Comparison of ENCODE assay signal across 1 cellular context in the genomic region with DNA sequence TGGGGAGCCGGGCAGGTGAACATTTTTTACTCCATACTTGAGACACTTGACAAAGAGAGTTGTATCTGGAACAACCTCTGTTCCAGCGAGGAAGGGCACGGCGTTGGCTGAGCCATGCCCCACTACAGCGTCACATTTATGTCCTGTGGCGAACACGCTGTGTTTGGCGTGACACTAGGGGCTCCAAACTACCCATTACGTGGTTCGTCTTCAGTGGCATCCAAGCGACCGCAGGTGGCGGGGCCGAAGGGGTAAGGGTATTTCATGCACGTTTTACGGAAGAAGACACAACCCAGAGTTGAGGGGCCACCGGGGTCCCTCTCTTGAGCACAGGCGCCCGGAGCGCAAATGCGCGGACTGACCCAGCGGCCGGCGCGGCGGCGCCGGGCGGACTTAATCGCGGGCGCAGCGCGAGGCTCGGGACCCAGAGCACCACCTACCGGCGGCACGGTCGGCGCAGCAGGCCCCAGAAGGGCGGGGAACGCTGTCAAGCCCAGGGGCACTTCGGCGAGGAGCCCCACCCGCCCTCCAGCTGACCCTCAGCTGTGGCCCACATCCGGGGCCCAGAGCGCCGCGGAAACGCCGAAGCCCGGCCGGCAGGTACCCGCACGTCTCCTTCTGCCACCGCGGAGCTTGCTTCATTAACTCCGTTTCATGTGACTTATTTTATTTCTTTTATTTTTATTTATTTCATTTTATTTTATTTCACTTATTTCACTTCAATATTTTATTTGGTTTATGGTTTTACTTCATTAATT.
A peak's percentile ranks its signal among the peaks of the same experiment; 100 is the strongest.
TF ChIP-seq lines count a peak whose summit lies in the region.

No MANE protein-coding gene starts in this region.

TF ChIP-seq in K562, 482 proteins besides CTCF, POLR2A, EP300 and RAD21 (continued from another document and continues in another):
- TF ChIP-seq, protein P1, sequence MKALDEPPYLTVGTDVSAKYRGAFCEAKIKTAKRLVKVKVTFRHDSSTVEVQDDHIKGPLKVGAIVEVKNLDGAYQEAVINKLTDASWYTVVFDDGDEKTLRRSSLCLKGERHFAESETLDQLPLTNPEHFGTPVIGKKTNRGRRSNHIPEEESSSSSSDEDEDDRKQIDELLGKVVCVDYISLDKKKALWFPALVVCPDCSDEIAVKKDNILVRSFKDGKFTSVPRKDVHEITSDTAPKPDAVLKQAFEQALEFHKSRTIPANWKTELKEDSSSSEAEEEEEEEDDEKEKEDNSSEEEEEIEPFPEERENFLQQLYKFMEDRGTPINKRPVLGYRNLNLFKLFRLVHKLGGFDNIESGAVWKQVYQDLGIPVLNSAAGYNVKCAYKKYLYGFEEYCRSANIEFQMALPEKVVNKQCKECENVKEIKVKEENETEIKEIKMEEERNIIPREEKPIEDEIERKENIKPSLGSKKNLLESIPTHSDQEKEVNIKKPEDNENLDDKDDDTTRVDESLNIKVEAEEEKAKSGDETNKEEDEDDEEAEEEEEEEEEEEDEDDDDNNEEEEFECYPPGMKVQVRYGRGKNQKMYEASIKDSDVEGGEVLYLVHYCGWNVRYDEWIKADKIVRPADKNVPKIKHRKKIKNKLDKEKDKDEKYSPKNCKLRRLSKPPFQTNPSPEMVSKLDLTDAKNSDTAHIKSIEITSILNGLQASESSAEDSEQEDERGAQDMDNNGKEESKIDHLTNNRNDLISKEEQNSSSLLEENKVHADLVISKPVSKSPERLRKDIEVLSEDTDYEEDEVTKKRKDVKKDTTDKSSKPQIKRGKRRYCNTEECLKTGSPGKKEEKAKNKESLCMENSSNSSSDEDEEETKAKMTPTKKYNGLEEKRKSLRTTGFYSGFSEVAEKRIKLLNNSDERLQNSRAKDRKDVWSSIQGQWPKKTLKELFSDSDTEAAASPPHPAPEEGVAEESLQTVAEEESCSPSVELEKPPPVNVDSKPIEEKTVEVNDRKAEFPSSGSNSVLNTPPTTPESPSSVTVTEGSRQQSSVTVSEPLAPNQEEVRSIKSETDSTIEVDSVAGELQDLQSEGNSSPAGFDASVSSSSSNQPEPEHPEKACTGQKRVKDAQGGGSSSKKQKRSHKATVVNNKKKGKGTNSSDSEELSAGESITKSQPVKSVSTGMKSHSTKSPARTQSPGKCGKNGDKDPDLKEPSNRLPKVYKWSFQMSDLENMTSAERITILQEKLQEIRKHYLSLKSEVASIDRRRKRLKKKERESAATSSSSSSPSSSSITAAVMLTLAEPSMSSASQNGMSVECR (CRISPR knock-in tag; IDR thresholded peaks at IDR 0.05) = peak; percentile 71; the same call in 1 of the 2 replicates
- TF ChIP-seq CSDE1 (IDR thresholded peaks at IDR 0.05) (no peak), FOXP1 (CRISPR knock-in tag; IDR thresholded peaks at IDR 0.05) (no peak), ZNF311 (CRISPR knock-in tag; IDR thresholded peaks at IDR 0.05) (no peak), ZEB2 (IDR thresholded peaks at IDR 0.05) (no peak), U2AF1 (optimal IDR thresholded peaks at IDR 0.05; ENCODE audit: low read depth, low read length) (peak; percentile 86), NUFIP1 (IDR thresholded peaks at IDR 0.05; ENCODE audit: partially characterized antibody) (no peak), TSC22D4 (tag; IDR thresholded peaks at IDR 0.05) (no peak), ELF1 (tag; IDR thresholded peaks at IDR 0.05) (no peak), ZNF384 (IDR thresholded peaks at IDR 0.05; ENCODE audit: low read depth, low read length) (no peak), NBN (IDR thresholded peaks at IDR 0.05; ENCODE audit: low read depth) (0 out of 2 replicates have a peak, but pooled peaks have one; percentile 9), PHB (CRISPR knock-in tag; IDR thresholded peaks at IDR 0.05) (no peak), ARID2 (IDR thresholded peaks at IDR 0.05) (no peak), CBX1 (IDR thresholded peaks at IDR 0.05; ENCODE audit: low read depth) (no peak; the same call in 1 of the 2 replicates), ZBTB1 (CRISPR knock-in tag; IDR thresholded peaks at IDR 0.05; ENCODE audit: borderline replicate concordance, low read depth) (no peak), ZNF134 (CRISPR knock-in tag; conservative IDR thresholded peaks at IDR 0.05) (no peak), ZNF583 (CRISPR knock-in tag; IDR thresholded peaks at IDR 0.05) (no peak), YBX1 (IDR thresholded peaks at IDR 0.05) (no peak), IFI16 (CRISPR knock-in tag; IDR thresholded peaks at IDR 0.05) (no peak), PHTF2 (CRISPR knock-in tag; IDR thresholded peaks at IDR 0.05) (no peak), RBM34 (IDR thresholded peaks at IDR 0.05; ENCODE audit: borderline replicate concordance, insufficient read depth, low read length) (no peak), WHSC1 (IDR thresholded peaks at IDR 0.05; ENCODE audit: low read length) (no peak), MTA3 (IDR thresholded peaks at IDR 0.05; ENCODE audit: borderline replicate concordance) (peak; percentile 88), GTF2A2 (tag; IDR thresholded peaks at IDR 0.05) (no peak), KLF6 (CRISPR knock-in tag; IDR thresholded peaks at IDR 0.05; ENCODE audit: borderline replicate concordance) (no peak), HMG20B (CRISPR knock-in tag; IDR thresholded peaks at IDR 0.05) (no peak), ZNF830 (CRISPR knock-in tag; IDR thresholded peaks at IDR 0.05) (no peak), PML (IDR thresholded peaks at IDR 0.05; ENCODE audit: low read length) (0 out of 2 replicates have a peak, but pooled peaks have one; percentile 32), CREM (IDR thresholded peaks at IDR 0.05; ENCODE audit: low read depth) (peak; percentile 26; the same call in 1 of the 2 replicates), MEIS2 (IDR thresholded peaks at IDR 0.05; ENCODE audit: partially characterized antibody) (peak; percentile 8), TCFL5 (CRISPR knock-in tag; conservative IDR thresholded peaks at IDR 0.05) (no peak), MAFF (IDR thresholded peaks at IDR 0.05; ENCODE audit: low read length) (no peak)
- TF ChIP-seq, protein P2, sequence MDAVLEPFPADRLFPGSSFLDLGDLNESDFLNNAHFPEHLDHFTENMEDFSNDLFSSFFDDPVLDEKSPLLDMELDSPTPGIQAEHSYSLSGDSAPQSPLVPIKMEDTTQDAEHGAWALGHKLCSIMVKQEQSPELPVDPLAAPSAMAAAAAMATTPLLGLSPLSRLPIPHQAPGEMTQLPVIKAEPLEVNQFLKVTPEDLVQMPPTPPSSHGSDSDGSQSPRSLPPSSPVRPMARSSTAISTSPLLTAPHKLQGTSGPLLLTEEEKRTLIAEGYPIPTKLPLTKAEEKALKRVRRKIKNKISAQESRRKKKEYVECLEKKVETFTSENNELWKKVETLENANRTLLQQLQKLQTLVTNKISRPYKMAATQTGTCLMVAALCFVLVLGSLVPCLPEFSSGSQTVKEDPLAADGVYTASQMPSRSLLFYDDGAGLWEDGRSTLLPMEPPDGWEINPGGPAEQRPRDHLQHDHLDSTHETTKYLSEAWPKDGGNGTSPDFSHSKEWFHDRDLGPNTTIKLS (IDR thresholded peaks at IDR 0.05; ENCODE audit: borderline replicate concordance, low read depth) = 0 out of 2 replicates have a peak, but pooled peaks have one; percentile 63
- TF ChIP-seq, protein P3, sequence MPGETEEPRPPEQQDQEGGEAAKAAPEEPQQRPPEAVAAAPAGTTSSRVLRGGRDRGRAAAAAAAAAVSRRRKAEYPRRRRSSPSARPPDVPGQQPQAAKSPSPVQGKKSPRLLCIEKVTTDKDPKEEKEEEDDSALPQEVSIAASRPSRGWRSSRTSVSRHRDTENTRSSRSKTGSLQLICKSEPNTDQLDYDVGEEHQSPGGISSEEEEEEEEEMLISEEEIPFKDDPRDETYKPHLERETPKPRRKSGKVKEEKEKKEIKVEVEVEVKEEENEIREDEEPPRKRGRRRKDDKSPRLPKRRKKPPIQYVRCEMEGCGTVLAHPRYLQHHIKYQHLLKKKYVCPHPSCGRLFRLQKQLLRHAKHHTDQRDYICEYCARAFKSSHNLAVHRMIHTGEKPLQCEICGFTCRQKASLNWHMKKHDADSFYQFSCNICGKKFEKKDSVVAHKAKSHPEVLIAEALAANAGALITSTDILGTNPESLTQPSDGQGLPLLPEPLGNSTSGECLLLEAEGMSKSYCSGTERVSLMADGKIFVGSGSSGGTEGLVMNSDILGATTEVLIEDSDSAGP (CRISPR knock-in tag; IDR thresholded peaks at IDR 0.05) = no peak
- TF ChIP-seq, protein P4, sequence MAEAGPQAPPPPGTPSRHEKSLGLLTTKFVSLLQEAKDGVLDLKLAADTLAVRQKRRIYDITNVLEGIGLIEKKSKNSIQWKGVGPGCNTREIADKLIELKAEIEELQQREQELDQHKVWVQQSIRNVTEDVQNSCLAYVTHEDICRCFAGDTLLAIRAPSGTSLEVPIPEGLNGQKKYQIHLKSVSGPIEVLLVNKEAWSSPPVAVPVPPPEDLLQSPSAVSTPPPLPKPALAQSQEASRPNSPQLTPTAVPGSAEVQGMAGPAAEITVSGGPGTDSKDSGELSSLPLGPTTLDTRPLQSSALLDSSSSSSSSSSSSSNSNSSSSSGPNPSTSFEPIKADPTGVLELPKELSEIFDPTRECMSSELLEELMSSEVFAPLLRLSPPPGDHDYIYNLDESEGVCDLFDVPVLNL (CRISPR knock-in tag; IDR thresholded peaks at IDR 0.05; ENCODE audit: low read depth) = no peak
- TF ChIP-seq, protein P5, sequence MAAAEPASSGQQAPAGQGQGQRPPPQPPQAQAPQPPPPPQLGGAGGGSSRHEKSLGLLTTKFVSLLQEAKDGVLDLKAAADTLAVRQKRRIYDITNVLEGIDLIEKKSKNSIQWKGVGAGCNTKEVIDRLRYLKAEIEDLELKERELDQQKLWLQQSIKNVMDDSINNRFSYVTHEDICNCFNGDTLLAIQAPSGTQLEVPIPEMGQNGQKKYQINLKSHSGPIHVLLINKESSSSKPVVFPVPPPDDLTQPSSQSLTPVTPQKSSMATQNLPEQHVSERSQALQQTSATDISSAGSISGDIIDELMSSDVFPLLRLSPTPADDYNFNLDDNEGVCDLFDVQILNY (CRISPR knock-in tag; IDR thresholded peaks at IDR 0.05) = peak; percentile 82
- TF ChIP-seq, protein P6, sequence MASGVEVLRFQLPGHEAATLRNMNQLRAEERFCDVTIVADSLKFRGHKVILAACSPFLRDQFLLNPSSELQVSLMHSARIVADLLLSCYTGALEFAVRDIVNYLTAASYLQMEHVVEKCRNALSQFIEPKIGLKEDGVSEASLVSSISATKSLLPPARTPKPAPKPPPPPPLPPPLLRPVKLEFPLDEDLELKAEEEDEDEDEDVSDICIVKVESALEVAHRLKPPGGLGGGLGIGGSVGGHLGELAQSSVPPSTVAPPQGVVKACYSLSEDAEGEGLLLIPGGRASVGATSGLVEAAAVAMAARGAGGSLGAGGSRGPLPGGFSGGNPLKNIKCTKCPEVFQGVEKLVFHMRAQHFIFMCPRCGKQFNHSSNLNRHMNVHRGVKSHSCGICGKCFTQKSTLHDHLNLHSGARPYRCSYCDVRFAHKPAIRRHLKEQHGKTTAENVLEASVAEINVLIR (CRISPR knock-in tag; IDR thresholded peaks at IDR 0.05) = no peak
- TF ChIP-seq, protein P7, sequence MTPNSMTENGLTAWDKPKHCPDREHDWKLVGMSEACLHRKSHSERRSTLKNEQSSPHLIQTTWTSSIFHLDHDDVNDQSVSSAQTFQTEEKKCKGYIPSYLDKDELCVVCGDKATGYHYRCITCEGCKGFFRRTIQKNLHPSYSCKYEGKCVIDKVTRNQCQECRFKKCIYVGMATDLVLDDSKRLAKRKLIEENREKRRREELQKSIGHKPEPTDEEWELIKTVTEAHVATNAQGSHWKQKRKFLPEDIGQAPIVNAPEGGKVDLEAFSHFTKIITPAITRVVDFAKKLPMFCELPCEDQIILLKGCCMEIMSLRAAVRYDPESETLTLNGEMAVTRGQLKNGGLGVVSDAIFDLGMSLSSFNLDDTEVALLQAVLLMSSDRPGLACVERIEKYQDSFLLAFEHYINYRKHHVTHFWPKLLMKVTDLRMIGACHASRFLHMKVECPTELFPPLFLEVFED (CRISPR knock-in tag; conservative IDR thresholded peaks at IDR 0.05) = no peak
- TF ChIP-seq, protein P8, sequence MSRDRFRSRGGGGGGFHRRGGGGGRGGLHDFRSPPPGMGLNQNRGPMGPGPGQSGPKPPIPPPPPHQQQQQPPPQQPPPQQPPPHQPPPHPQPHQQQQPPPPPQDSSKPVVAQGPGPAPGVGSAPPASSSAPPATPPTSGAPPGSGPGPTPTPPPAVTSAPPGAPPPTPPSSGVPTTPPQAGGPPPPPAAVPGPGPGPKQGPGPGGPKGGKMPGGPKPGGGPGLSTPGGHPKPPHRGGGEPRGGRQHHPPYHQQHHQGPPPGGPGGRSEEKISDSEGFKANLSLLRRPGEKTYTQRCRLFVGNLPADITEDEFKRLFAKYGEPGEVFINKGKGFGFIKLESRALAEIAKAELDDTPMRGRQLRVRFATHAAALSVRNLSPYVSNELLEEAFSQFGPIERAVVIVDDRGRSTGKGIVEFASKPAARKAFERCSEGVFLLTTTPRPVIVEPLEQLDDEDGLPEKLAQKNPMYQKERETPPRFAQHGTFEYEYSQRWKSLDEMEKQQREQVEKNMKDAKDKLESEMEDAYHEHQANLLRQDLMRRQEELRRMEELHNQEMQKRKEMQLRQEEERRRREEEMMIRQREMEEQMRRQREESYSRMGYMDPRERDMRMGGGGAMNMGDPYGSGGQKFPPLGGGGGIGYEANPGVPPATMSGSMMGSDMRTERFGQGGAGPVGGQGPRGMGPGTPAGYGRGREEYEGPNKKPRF (IDR thresholded peaks at IDR 0.05; ENCODE audit: low read depth, low read length) = no peak
- TF ChIP-seq, protein P9, sequence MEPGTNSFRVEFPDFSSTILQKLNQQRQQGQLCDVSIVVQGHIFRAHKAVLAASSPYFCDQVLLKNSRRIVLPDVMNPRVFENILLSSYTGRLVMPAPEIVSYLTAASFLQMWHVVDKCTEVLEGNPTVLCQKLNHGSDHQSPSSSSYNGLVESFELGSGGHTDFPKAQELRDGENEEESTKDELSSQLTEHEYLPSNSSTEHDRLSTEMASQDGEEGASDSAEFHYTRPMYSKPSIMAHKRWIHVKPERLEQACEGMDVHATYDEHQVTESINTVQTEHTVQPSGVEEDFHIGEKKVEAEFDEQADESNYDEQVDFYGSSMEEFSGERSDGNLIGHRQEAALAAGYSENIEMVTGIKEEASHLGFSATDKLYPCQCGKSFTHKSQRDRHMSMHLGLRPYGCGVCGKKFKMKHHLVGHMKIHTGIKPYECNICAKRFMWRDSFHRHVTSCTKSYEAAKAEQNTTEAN (CRISPR knock-in tag; IDR thresholded peaks at IDR 0.05) = no peak
